Comparison of ENCODE assay signal across 8 cellular contexts in the genomic region with DNA sequence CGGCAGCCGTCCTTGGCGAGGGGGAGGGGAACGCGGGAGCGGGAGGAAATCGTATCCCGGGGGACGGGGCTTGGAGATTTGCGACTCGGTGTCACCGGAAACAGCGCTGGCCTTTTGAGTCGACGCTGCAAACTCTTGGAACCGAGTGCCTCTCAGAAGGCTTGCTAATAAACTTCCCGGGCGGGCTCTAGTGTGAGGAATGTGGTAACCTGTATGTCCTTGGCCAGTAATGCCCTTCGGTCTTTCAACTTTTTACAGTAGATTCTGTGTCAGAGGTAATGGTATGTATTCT.
DNase-seq lines count a peak whose midpoint lies in the region; ATAC-seq, FAIRE-seq and TF ChIP-seq lines count a peak whose summit lies in the region.

No MANE protein-coding gene starts in this region.

- H2AK5ac ChIP-seq in mesenchymal stem cell (ENCODE audit: low read length, severe bottlenecking) = no peak overlapping the region

- H2BK15ac ChIP-seq in mesenchymal stem cell (ENCODE audit: low read depth, poor library complexity, severe bottlenecking) = no peak overlapping the region

- CTCF ChIA-PET in GM12878 (lab: Yijun Ruan, JAX) = no interaction called here

- H3K4ac ChIP-seq in mesenchymal stem cell (ENCODE audit: low read depth in 1 of 2, low read length in 2 of 2) = peak overlapping the region in 1 of 2 experiments; percentile 47

- peak overlapping the region; percentile 92 for H3K27ac ChIP-seq in GM12878 (ENCODE audit: control insufficient read depth, insufficient read depth)
- peak overlapping the region; percentile 92 for H3K27ac ChIP-seq in mesenchymal stem cell (ENCODE audit: low read length, poor library complexity, severe bottlenecking)

- TF ChIP-seq POLR2A in GM12878 (IDR thresholded peaks at IDR 0.05; ENCODE audit: low read depth, low read length) = no peak; the same call in 1 of the 2 replicates

- TF ChIP-seq EP300 in GM12878 (IDR thresholded peaks at IDR 0.05; ENCODE audit: borderline replicate concordance in 1 of 2, control insufficient read depth in 1 of 2, low read depth in 2 of 2, low read length in 2 of 2) = no peak

- no peak for TF ChIP-seq RAD21 in GM12878 (IDR thresholded peaks at IDR 0.05; ENCODE audit: insufficient read depth, low read depth, low read length)

- POLR2A ChIA-PET in GM12878 (lab: Charles Lee) = no interaction called here

- H4K8ac ChIP-seq in mesenchymal stem cell (ENCODE audit: low read length) = no peak overlapping the region

- no TSS peak for BruUV-seq in GM12878 (replicated peaks; lab: Mats Ljungman, UMichigan)

- H3K4me1 ChIP-seq in GM12878 (ENCODE audit: control insufficient read depth, insufficient read depth, low read length) = peaks cover 16% of the 10 kb centered on the region
- peaks cover 5% of the 10 kb centered on the region for H3K4me1 ChIP-seq in mesenchymal stem cell (ENCODE audit: control insufficient read depth, insufficient read depth, low read depth, low read length)

- RAD21 ChIA-PET in GM12878 (lab: Charles Lee; ENCODE audit: unreplicated experiment) = no interaction called here

- SMC1A ChIA-PET in GM12878 (lab: Charles Lee; ENCODE audit: uncharacterized antibody, unreplicated experiment) = no interaction called here

- no peak for FAIRE-seq in GM12878 (lab: Jason Lieb, UNC)

- peak overlapping the region; percentile 90 for H2BK5ac ChIP-seq in mesenchymal stem cell (ENCODE audit: low read depth, low read length, poor library complexity, severe bottlenecking)

- WGBS in GM12878 (ENCODE audit: insufficient coverage, insufficient replicate concordance, low lambda C conversion rate, missing lambda C conversion rate) = 1% methylated on average over 18 of the region's 19 CpGs
- WGBS in mesenchymal stem cell = under 1% methylated on average over 19 of the region's 19 CpGs

- no peak overlapping the region for H2BK12ac ChIP-seq in mesenchymal stem cell (ENCODE audit: low read length in 2 of 2)

- H3K4me2 ChIP-seq in GM12878 (ENCODE audit: control insufficient read depth, insufficient read depth) (peak overlapping the region; percentile 56), mesenchymal stem cell (ENCODE audit: low read length, poor library complexity, severe bottlenecking) (peak overlapping the region; percentile 24)

- H3K36me3 ChIP-seq in GM12878 (ENCODE audit: control insufficient read depth in 2 of 2, insufficient read depth in 2 of 2, low read length in 1 of 2) (peaks cover 0 to 8% of the 10 kb centered on the region in 2 experiments; a peak in 2 of 4 replicates), mesenchymal stem cell (ENCODE audit: control insufficient read depth in 1 of 2, insufficient read depth in 2 of 2, low read depth in 1 of 2, low read length in 2 of 2) (peaks cover 0 to 6% of the 10 kb centered on the region in 2 experiments)

- H4K20me1 ChIP-seq in GM12878 (ENCODE audit: control insufficient read depth, insufficient read depth) = no peaks in the 10 kb centered on the region; the same call in 1 of the 2 replicates

- peaks cover 2% of the 10 kb centered on the region for H3K79me1 ChIP-seq in mesenchymal stem cell (replicated peaks; ENCODE audit: low read length, poor library complexity, severe bottlenecking)

- no peaks in the 10 kb centered on the region for H3K9me3 ChIP-seq in GM12878 (replicated peaks; ENCODE audit: control insufficient read depth, insufficient read depth, low read length)
- no peaks in the 10 kb centered on the region for H3K9me3 ChIP-seq in mesenchymal stem cell (ENCODE audit: control insufficient read depth, low read length)

- H3K27me3 ChIP-seq in GM12878 (replicated peaks in 1 of 2; ENCODE audit: control insufficient read depth in 2 of 2, insufficient read depth in 2 of 2, low read length in 1 of 2) = no peaks in the 10 kb centered on the region
- no peaks in the 10 kb centered on the region for H3K27me3 ChIP-seq in mesenchymal stem cell (ENCODE audit: control insufficient read depth in 1 of 2, insufficient read depth in 1 of 2, low read length in 2 of 2)

- intact Hi-C loops in GM12878 (cut with micrococcal nuclease; ENCODE audit: unreplicated experiment) = loop anchor here (5.0 to 10.0 kb wide), 2 partner anchors 90 to 712 kb away; partner anchors contain the start of genes FAM120A, FAM120AOS and ZNF169

- DNase-seq in CD1c-positive myeloid dendritic cell (ENCODE audit: extremely low spot score) (peak; percentile 80), GM12878 (ENCODE audit: low read depth, low spot score) (no peak), mesenchymal stem cell (peak; percentile 90), OCI-M1 (lab: John Stamatoyannopoulos, UW) (no peak)
- no peak for DNase-seq in stimulated activated CD4-positive, alpha-beta T cell treated with anti-CD3 and anti-CD28 coated beads, Interleukin-2, amount 100 ng/mL, for 48 hours

- H3K9ac ChIP-seq in GM12878 (ENCODE audit: control insufficient read depth, insufficient read depth, low read length) (peak overlapping the region; percentile 79), mesenchymal stem cell (ENCODE audit: low read length) (peak overlapping the region; percentile 94)

- peak overlapping the region; percentile 28 to 75 for H3K18ac ChIP-seq in mesenchymal stem cell (ENCODE audit: low read depth in 1 of 2, low read length in 2 of 2)

- peak overlapping the region in 1 of 2 experiments; percentile 14 for H3K23ac ChIP-seq in mesenchymal stem cell (ENCODE audit: low read length in 2 of 2)

- H3K79me2 ChIP-seq in GM12878 (ENCODE audit: control insufficient read depth, insufficient read depth, low read length) = peaks cover 53% of the 10 kb centered on the region

- H2AFZ ChIP-seq in GM12878 (ENCODE audit: control insufficient read depth, low read depth, low read length) (peak overlapping the region; percentile 26; the same call in 1 of the 2 replicates), mesenchymal stem cell (ENCODE audit: low read depth, low read length) (no peak overlapping the region)

- H3K14ac ChIP-seq in mesenchymal stem cell (ENCODE audit: low read length in 2 of 2) = peak overlapping the region in 1 of 2 experiments; percentile 44

- no peak for TF ChIP-seq CTCF in GM12878 (IDR thresholded peaks at IDR 0.05 in 2 of 3, conservative IDR thresholded peaks at IDR 0.05 in 1 of 3; ENCODE audit: control insufficient read depth in 2 of 3, extremely low read depth in 1 of 3, insufficient read depth in 1 of 3, low read depth in 3 of 3, low read length in 3 of 3)

- in situ Hi-C loops in GM12878 (cut with MboI) = no loop called here

- H2BK120ac ChIP-seq in mesenchymal stem cell (ENCODE audit: low read depth, low read length) = no peak overlapping the region

- ATAC-seq in HG03135 (IDR thresholded peaks at IDR 0.05; ENCODE audit: unreplicated experiment) (peak; percentile 0), GM12878 (peak; percentile 5), GM19351 (IDR thresholded peaks at IDR 0.05; ENCODE audit: unreplicated experiment) (no peak), HG02588 (IDR thresholded peaks at IDR 0.05; ENCODE audit: unreplicated experiment) (no peak)

- H3K4me3 ChIP-seq in GM12878 = peak overlapping the region; percentile 89
- peak overlapping the region; percentile 86 to 94 for H3K4me3 ChIP-seq in mesenchymal stem cell (ENCODE audit: insufficient read depth in 1 of 2, low read depth in 1 of 2, low read length in 2 of 2)

- peak overlapping the region; percentile 64 for H4K91ac ChIP-seq in mesenchymal stem cell (ENCODE audit: low read length)

TF ChIP-seq in GM12878, 131 proteins besides CTCF, POLR2A, EP300 and RAD21 (continues in another document):
- TF ChIP-seq ZZZ3 (IDR thresholded peaks at IDR 0.05; ENCODE audit: control insufficient read depth, insufficient read length, low read depth) (no peak), EED (IDR thresholded peaks at IDR 0.05; ENCODE audit: low read depth) (peak; percentile 77; the same call in 1 of the 2 replicates), JUND (IDR thresholded peaks at IDR 0.05; ENCODE audit: low read depth, low read length) (no peak), GABPA (IDR thresholded peaks at IDR 0.05; ENCODE audit: low read depth) (no peak), TBL1XR1 (IDR thresholded peaks at IDR 0.05; ENCODE audit: low read depth, low read length) (no peak), BMI1 (IDR thresholded peaks at IDR 0.05; ENCODE audit: borderline replicate concordance) (no peak), RBBP5 (conservative IDR thresholded peaks at IDR 0.05) (no peak)
- TF ChIP-seq, protein P1, sequence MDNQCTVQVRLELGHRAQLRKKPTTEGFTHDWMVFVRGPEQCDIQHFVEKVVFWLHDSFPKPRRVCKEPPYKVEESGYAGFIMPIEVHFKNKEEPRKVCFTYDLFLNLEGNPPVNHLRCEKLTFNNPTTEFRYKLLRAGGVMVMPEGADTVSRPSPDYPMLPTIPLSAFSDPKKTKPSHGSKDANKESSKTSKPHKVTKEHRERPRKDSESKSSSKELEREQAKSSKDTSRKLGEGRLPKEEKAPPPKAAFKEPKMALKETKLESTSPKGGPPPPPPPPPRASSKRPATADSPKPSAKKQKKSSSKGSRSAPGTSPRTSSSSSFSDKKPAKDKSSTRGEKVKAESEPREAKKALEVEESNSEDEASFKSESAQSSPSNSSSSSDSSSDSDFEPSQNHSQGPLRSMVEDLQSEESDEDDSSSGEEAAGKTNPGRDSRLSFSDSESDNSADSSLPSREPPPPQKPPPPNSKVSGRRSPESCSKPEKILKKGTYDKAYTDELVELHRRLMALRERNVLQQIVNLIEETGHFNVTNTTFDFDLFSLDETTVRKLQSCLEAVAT (IDR thresholded peaks at IDR 0.05) = peak; percentile 75

Comparison
In these comparisons a context has a peak if more than half of its experiments do, and no peak if none do; other contexts are left out.
1. DNase-seq: peak in CD1c-positive myeloid dendritic cell (single experiment) and mesenchymal stem cell (single experiment); none in GM12878 (single experiment), OCI-M1 (single experiment) and stimulated activated CD4-positive, alpha-beta T cell treated with anti-CD3 and anti-CD28 coated beads, Interleukin-2, amount 100 ng/mL, for 48 hours (0 of 2).
2. ATAC-seq: peak in HG03135 (single experiment) and GM12878 (single experiment); none in GM19351 (single experiment) and HG02588 (single experiment).